ENCODE assay signal across 8 cellular contexts in the genomic region with DNA sequence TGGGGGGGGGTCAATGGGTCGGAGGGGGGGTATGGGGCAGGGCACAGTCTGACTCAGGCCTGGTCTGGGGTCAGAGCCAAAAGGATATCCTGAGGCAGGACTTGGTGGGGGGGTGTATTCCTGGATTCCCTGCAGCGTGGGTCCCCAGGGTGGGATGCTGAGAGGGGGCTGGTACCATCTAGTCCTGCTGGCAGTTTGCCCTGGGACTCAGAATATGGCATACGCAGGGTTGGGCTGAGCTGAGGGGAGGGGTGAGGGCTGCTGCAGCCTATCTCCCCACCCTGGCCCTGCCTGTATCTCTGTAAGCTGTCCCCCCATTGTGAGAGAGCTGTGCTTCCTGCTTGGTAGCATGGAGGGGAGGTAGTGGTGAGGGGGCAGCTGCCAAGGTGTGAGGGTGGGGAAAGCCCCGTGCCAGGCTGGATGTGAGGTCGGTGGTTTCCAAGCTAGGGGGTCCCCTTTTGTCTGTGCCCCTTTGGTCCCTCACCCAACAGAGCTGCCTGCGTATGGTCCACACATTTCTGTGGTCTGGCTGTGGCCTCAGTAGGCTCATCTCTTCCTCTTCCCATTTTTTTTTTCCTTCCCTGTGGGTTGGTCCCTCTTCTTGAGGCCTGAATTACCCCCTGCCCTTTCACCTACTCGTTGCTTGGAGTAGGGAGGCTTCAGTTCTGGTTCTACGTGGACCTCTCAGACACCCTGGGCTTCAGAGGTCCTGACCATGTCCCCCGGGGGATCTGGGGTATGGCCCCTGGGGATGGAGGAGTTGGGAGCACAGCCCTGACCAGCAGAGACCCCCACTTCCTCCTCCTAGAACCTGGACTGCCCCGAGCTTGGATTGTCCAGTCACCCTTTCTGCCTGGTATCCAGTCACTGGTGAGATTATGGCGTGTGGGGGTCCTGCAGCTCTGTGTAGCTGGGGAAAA.
A peak's percentile ranks its signal among the peaks of the same experiment; 100 is the strongest.
DNase-seq lines count a peak whose midpoint lies in the region; ATAC-seq and TF ChIP-seq lines count a peak whose summit lies in the region.

No MANE protein-coding gene starts in this region.

- ATAC-seq in GM19467 (IDR thresholded peaks at IDR 0.05; ENCODE audit: unreplicated experiment): no peak

- H3K4me3 ChIP-seq in fibroblast of mammary gland (ENCODE audit: control insufficient read depth, low read depth, low read length): no peak overlapping the region

- peak; percentile 27 for DNase-seq in KG1 (lab: John Stamatoyannopoulos, UW)
- peak; percentile 56 for DNase-seq in activated CD8-positive, alpha-beta memory T cell treated with anti-CD3 and anti-CD28 coated beads, Interleukin-2, amount 50 U/mL, for 24 hours (ENCODE audit: extremely low read depth)
- DNase-seq in fibroblast of mammary gland (ENCODE audit: low read depth): peak; percentile 82
- peak; percentile 45 for DNase-seq in stimulated activated CD4-positive, alpha-beta T cell treated with anti-CD3 and anti-CD28 coated beads, Interleukin-1b, Interleukin-23, amount 100 ng/mL, for 48 hours
- DNase-seq in NCI-H2029 treated with DMSO at 0.1 percent for 48 hours (lab: John Stamatoyannopoulos, UW): no peak
- DNase-seq in NCI-H1092 (lab: John Stamatoyannopoulos, UW): no peak
- no peak for DNase-seq in pons (ENCODE audit: low spot score)

- no peak for TF ChIP-seq CTCF in fibroblast of mammary gland (conservative IDR thresholded peaks at IDR 0.05; ENCODE audit: control insufficient read depth, insufficient read depth, low read depth, low read length)

Comparison
In these comparisons a context has a peak if more than half of its experiments do, and no peak if none do; other contexts are left out.
1. DNase-seq: peak in KG1 (single experiment), activated CD8-positive, alpha-beta memory T cell treated with anti-CD3 and anti-CD28 coated beads, Interleukin-2, amount 50 U/mL, for 24 hours (single experiment), fibroblast of mammary gland (single experiment) and stimulated activated CD4-positive, alpha-beta T cell treated with anti-CD3 and anti-CD28 coated beads, Interleukin-1b, Interleukin-23, amount 100 ng/mL, for 48 hours (single experiment); none in NCI-H2029 treated with DMSO at 0.1 percent for 48 hours (single experiment), NCI-H1092 (single experiment) and pons (single experiment).